8 cellular contexts compared by ENCODE assay signal in genomic region chr14:61730756-61731373, GRCh38. TPM values are rescaled to one million over a fixed set of nuclear protein-coding genes. Genes with fewer than 3 reads are reported as not detected.
DNase-seq lines count a peak whose midpoint lies in the region; ATAC-seq and TF ChIP-seq lines count a peak whose summit lies in the region.

No MANE protein-coding gene starts in this region.

- H3K27ac ChIP-seq in heart right ventricle (peak overlapping the region in 4 of 10 donors; percentile 37 to 48 (median 40)), WERI-Rb-1 (no peak overlapping the region), uterus (no peak overlapping the region)

- H3K4me1 ChIP-seq in heart right ventricle: peaks cover 0 to 31% (median 9%) of the 10 kb centered on the region in 9 donors
- H3K4me1 ChIP-seq in uterus: no peaks in the 10 kb centered on the region

- H3K4me3 ChIP-seq in heart right ventricle (no peak overlapping the region), WERI-Rb-1 (ENCODE audit: low read depth, low read length) (no peak overlapping the region), uterus (no peak overlapping the region), H7 (ENCODE audit: insufficient read depth, low read depth, low read length) (no peak overlapping the region)

- no peak for DNase-seq in heart right ventricle
- DNase-seq in Right ventricle myocardium superior: no peak
- no peak for DNase-seq in WERI-Rb-1
- peak; percentile 51 for DNase-seq in inferior parietal cortex (ENCODE audit: extremely low spot score)
- DNase-seq in uterus: no peak
- DNase-seq in H7: no peak
- no peak for DNase-seq in DMS79 treated with DMSO at 0.1 percent for 48 hours (lab: John Stamatoyannopoulos, UW)

- H3K27me3 ChIP-seq in heart right ventricle (no peaks in the 10 kb centered on the region), WERI-Rb-1 (ENCODE audit: insufficient read depth, low read depth, severe bottlenecking) (no peaks in the 10 kb centered on the region), uterus (no peaks in the 10 kb centered on the region), H7 (ENCODE audit: control insufficient read depth, insufficient read depth, low read length) (no peaks in the 10 kb centered on the region)

- ATAC-seq in heart right ventricle (peak in 3 of 8 donors; percentile 21 to 39 (median 29)), Right ventricle myocardium superior (ENCODE audit: poor library complexity) (no peak), HG03095 (IDR thresholded peaks at IDR 0.05; ENCODE audit: unreplicated experiment) (no peak)

- intact Hi-C loops in heart right ventricle (cut with DNase I) (loop anchor here in 9 of 10 donors (2.0 to 10.0 kb wide), 7 partner anchors 34 to 436 kb away; partner anchors contain the start of gene HIF1A (in 1 of the 9)), Right ventricle myocardium superior (cut with DNase I) (no loop called here), uterus (cut with DNase I; ENCODE audit: low total_unique reads) (no loop called here)

- TF ChIP-seq POLR2A in uterus (IDR thresholded peaks at IDR 0.05): no peak

- peak in 8 of 9 donors; percentile 17 to 73 (median 60) for TF ChIP-seq CTCF in heart right ventricle (IDR thresholded peaks at IDR 0.05)
- TF ChIP-seq CTCF in WERI-Rb-1 (IDR thresholded peaks at IDR 0.05; ENCODE audit: low read depth, low read length): 0 out of 2 replicates have a peak, but pooled peaks have one; percentile 2
- peak; percentile 35 to 43 (median 42) for TF ChIP-seq CTCF in uterus (IDR thresholded peaks at IDR 0.05)

- peaks cover 0 to 100% (median 29%) of the 10 kb centered on the region in 9 donors for H3K36me3 ChIP-seq in heart right ventricle
- peaks cover 89% of the 10 kb centered on the region for H3K36me3 ChIP-seq in WERI-Rb-1
- no peaks in the 10 kb centered on the region for H3K36me3 ChIP-seq in uterus
- H3K36me3 ChIP-seq in H7 (replicated peaks; ENCODE audit: control insufficient read depth, insufficient read depth, low read length): peaks cover 36% of the 10 kb centered on the region

- WGBS in heart right ventricle, 2 donors: 53 to 55% methylated on average over 2 of the region's 2 CpGs

- no peaks in the 10 kb centered on the region for H3K9me3 ChIP-seq in heart right ventricle
- no peaks in the 10 kb centered on the region for H3K9me3 ChIP-seq in WERI-Rb-1 (ENCODE audit: severe bottlenecking)
- no peaks in the 10 kb centered on the region for H3K9me3 ChIP-seq in uterus

RNA-seq across cellular contexts. Expression of gene SNAPC1, which starts 31.4 kb away (rescaled TPM):
- total RNA-seq in heart right ventricle (10 to 100 TPM in 2 of 10 donors, 1 to 10 TPM in 8; 5.6 to 11.9 (median 7.4) TPM), Right ventricle myocardium superior (13.7 TPM), uterus (10 to 100 TPM in 2 of 4 donors, 1 to 10 TPM in 2; 7.0 to 16.4 (median 11.6) TPM)
- polyA plus RNA-seq in heart right ventricle: 1 to 10 TPM; 4.2 to 6.2 TPM
- total RNA-seq in H7 (2014; rRNA removed; shearing (Covaris generic)): 11.6 and 16.7 TPM in 2 replicates

RNA-seq across cellular contexts. Expression of gene HIF1A, which starts 35.6 kb away (rescaled TPM):
- total RNA-seq in heart right ventricle: 10 to 100 TPM; 52.8 to 97.3 (median 62.9) TPM
- 10 to 100 TPM; 15.4 to 38.1 TPM for polyA plus RNA-seq in heart right ventricle
- 47.1 TPM for total RNA-seq in Right ventricle myocardium superior
- 100 to 1,000 TPM in 2 of 4 donors, 10 to 100 TPM in 2; 50.0 to 137 (median 83.0) TPM for total RNA-seq in uterus
- 181 and 199 TPM in 2 replicates for total RNA-seq in H7 (2014; rRNA removed; shearing (Covaris generic))

Comparison
In these comparisons a context has a peak if more than half of its experiments do, and no peak if none do; other contexts are left out.
1. intact Hi-C loops: an anchor here in heart right ventricle (2.0 to 10.0 kb wide); none called in Right ventricle myocardium superior and uterus.
2. CTCF ChIP-seq: peak in every context shown above with its lines; median percentile 60 in heart right ventricle; 42 in uterus; 2 in WERI-Rb-1.